ENCODE assay signal across 22 cellular contexts in genomic region chr17:83034525-83034924, GRCh38.
"Had no signal": no experiment of that assay in that cellular context is flagged by ENCODE, and none has a peak within 500 bp of the region (broad histone marks: within the 10 kb centered on the region; RNA-seq: fewer than 3 reads in every experiment).

No MANE protein-coding gene starts in this region.

- H3K4me3 ChIP-seq: coronary artery, heart right ventricle, mucosa of descending colon, ovary, smooth muscle cell, suprapubic skin, thyroid gland, vagina had no signal

- H3K4me1 ChIP-seq: heart right ventricle, suprapubic skin, thyroid gland, vagina had no signal

- H3K27me3 ChIP-seq: heart right ventricle, neutrophil, ovary, suprapubic skin, thyroid gland, vagina had no signal

- DNase-seq: effector CD8-positive, alpha-beta T cell; heart right ventricle; hypothalamus; kidney glomerular epithelial cell; mammary epithelial cell; mucosa of descending colon; naive thymus-derived CD8-positive, alpha-beta T cell; stimulated activated CD4-positive, alpha-beta T cell treated with anti-CD3 and anti-CD28 coated beads, Interleukin-4, amount 100 ng/mL, for 1 hour; stimulated activated CD8-positive, alpha-beta memory T cell treated with anti-CD3 and anti-CD28 coated beads, Interleukin-4, amount 100 ng/mL, for 48 hours; stimulated activated naive CD8-positive, alpha-beta T cell treated with anti-CD3 and anti-CD28 coated beads, Interleukin-15, Interleukin-2, amounts not matched to agents 100 U/mL and 50 U/mL, for 24 hours; thyroid gland had no signal

- H3K27ac Mint-ChIP-seq: naive thymus-derived CD8-positive, alpha-beta T cell; progenitor cell of endocrine pancreas; stimulated activated effector memory CD8-positive, alpha-beta T cell treated with anti-CD3 and anti-CD28 coated beads, Interleukin-12 subunit alpha, Interleukin-12 subunit beta, amount 100 ng/mL, for 72 hours had no signal

- H3K27ac ChIP-seq: coronary artery, heart right ventricle, neutrophil, ovary, suprapubic skin, thyroid gland, vagina had no signal

- H3K36me3 ChIP-seq: ovary, thyroid gland had no signal

- H3K4me1 Mint-ChIP-seq: stimulated activated effector memory CD8-positive, alpha-beta T cell treated with anti-CD3 and anti-CD28 coated beads, Interleukin-12 subunit alpha, Interleukin-12 subunit beta, amount 100 ng/mL, for 72 hours had no signal

- H3K4me3 Mint-ChIP-seq: naive thymus-derived CD8-positive, alpha-beta T cell; stimulated activated effector memory CD8-positive, alpha-beta T cell treated with anti-CD3 and anti-CD28 coated beads, Interleukin-12 subunit alpha, Interleukin-12 subunit beta, amount 100 ng/mL, for 72 hours; type B pancreatic cell had no signal

- H3K27me3 Mint-ChIP-seq: naive thymus-derived CD8-positive, alpha-beta T cell; progenitor cell of endocrine pancreas; type B pancreatic cell had no signal

- H3K9me3 ChIP-seq: heart right ventricle, mucosa of descending colon, neutrophil, ovary, suprapubic skin, thyroid gland, vagina had no signal

- ATAC-seq: esophagus mucosa; heart right ventricle; mucosa of descending colon; naive thymus-derived CD8-positive, alpha-beta T cell; right cardiac atrium; stimulated activated effector memory CD8-positive, alpha-beta T cell treated with anti-CD3 and anti-CD28 coated beads, Interleukin-12 subunit alpha, Interleukin-12 subunit beta, amount 100 ng/mL, for 72 hours; stimulated activated naive CD8-positive, alpha-beta T cell treated with anti-CD3 and anti-CD28 coated beads, Interleukin-15, Interleukin-2, amounts not matched to agents 100 U/mL and 50 U/mL, for 24 hours had no signal

- H3K9me3 Mint-ChIP-seq: naive thymus-derived CD8-positive, alpha-beta T cell; stimulated activated effector memory CD8-positive, alpha-beta T cell treated with anti-CD3 and anti-CD28 coated beads, Interleukin-12 subunit alpha, Interleukin-12 subunit beta, amount 100 ng/mL, for 72 hours; type B pancreatic cell had no signal
